ENCODE assay signal across 1 cellular context in the genomic region with DNA sequence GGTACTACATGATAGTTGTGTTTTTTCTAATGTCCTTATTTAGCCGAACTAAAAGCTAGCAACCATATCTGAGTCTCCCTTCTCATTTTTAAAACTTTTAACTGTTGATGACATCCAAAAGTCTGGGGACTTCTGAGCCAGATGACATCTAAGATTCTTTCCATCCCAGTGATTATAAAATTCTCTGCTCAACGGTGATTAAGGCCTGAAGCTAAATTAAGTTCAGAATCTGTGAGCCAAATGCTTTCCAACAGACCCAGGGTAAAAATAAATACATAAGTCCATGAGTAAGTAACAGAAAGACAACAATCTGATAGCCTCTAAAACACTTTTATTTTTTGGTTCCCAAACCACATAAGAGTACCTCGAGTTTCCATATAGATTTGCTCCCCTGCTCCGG.
TF ChIP-seq lines count a peak whose summit lies in the region.

No MANE protein-coding gene starts in this region.

TF ChIP-seq in SK-N-SH, 30 proteins besides CTCF, POLR2A, EP300 and RAD21 (continued from another document):
- TF ChIP-seq TEAD4 (IDR thresholded peaks at IDR 0.05; ENCODE audit: borderline replicate concordance, insufficient read depth), result no peak
- TF ChIP-seq RFX5 (IDR thresholded peaks at IDR 0.05; ENCODE audit: low read length), result no peak
- TF ChIP-seq, protein P1, sequence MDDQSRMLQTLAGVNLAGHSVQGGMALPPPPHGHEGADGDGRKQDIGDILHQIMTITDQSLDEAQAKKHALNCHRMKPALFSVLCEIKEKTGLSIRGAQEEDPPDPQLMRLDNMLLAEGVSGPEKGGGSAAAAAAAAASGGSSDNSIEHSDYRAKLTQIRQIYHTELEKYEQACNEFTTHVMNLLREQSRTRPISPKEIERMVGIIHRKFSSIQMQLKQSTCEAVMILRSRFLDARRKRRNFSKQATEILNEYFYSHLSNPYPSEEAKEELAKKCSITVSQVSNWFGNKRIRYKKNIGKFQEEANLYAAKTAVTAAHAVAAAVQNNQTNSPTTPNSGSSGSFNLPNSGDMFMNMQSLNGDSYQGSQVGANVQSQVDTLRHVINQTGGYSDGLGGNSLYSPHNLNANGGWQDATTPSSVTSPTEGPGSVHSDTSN (IDR thresholded peaks at IDR 0.05), result no peak
- no peak for TF ChIP-seq FOXJ3 (CRISPR knock-in tag; IDR thresholded peaks at IDR 0.05)
- no peak for TF ChIP-seq MXI1 (IDR thresholded peaks at IDR 0.05; ENCODE audit: low read depth, low read length)
